Comparison of ENCODE assay signal across 25 cellular contexts in the genomic region with DNA sequence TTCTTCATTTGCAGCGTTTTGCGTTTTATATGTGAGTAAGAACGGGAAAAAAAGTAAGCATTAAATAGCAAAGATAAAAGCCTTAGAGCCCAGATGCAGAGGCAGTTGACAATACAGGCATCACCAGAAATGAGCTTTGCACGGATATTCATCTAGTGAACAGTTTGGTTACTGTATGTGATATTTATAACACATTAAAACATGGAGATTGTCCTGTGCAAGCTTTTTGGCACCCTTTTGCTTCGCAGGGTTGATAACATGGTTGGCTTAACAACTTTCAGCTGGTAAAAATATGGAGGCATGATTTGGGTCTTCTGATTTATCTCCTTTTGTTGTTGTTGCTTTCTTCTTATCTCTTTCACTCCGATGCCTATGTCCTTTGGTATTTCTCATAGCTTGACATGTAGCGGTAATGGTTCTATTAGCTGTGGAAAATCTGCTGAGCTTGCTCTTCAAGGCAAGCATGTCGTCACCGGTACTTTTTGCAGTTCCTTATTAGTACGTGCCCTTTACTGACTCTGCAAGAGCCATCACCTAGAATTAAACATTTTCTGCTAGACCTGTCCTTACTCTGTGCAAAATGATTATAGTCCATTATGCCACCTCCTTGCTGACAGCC.
DNase-seq lines count a peak whose midpoint lies in the region; ATAC-seq, FAIRE-seq and TF ChIP-seq lines count a peak whose summit lies in the region.
"Had no signal": no experiment of that assay in that cellular context is flagged by ENCODE, and none has a peak within 500 bp of the region (broad histone marks: within the 10 kb centered on the region; RNA-seq: fewer than 3 reads in every experiment).

No MANE protein-coding gene starts in this region.

- no peaks in the 10 kb centered on the region for H3K36me3 ChIP-seq in HepG2 (replicated peaks in 1 of 2; ENCODE audit: control insufficient read depth in 1 of 2, insufficient read depth in 2 of 2, low read length in 2 of 2)
- H3K36me3 ChIP-seq in right lobe of liver, result no peaks in the 10 kb centered on the region
- H3K36me3 ChIP-seq in H1 (ENCODE audit: control insufficient read depth in 2 of 4, insufficient read depth in 4 of 4, low read length in 3 of 4), result no peaks in the 10 kb centered on the region; a peak in 1 of 8 replicates
- no peaks in the 10 kb centered on the region for H3K36me3 ChIP-seq in mucosa of descending colon (ENCODE audit: low read depth)
- H3K36me3 ChIP-seq: BLaER1 had no signal

- H2AFZ ChIP-seq in HepG2 (ENCODE audit: low read length), result no peak overlapping the region
- H2AFZ ChIP-seq in H1 (ENCODE audit: low read length), result no peak overlapping the region

- H2BK5ac ChIP-seq in H1 (ENCODE audit: low read depth, low read length), result no peak overlapping the region

- no peak overlapping the region for H2BK20ac ChIP-seq in H1 (ENCODE audit: low read length)

- no peak for TF ChIP-seq CTCF in HepG2 (CRISPR knock-in tag; IDR thresholded peaks at IDR 0.05)
- TF ChIP-seq CTCF in right lobe of liver (IDR thresholded peaks at IDR 0.05), result no peak
- no peak for TF ChIP-seq CTCF in H1 (IDR thresholded peaks at IDR 0.05; ENCODE audit: control extremely low read depth in 1 of 3, insufficient read depth in 1 of 3, low read depth in 1 of 3, low read length in 3 of 3)
- TF ChIP-seq CTCF in mucosa of descending colon (IDR thresholded peaks at IDR 0.05), result no peak

- no peak overlapping the region for H2BK15ac ChIP-seq in H1 (ENCODE audit: low read length)

- H3K4ac ChIP-seq in H1 (replicated peaks; ENCODE audit: insufficient read length, low read depth, low read length), result no peak overlapping the region

- no peaks in the 10 kb centered on the region for H3K79me1 ChIP-seq in H1 (ENCODE audit: low read depth, low read length)

- no peak for TF ChIP-seq POLR2A in HepG2 (IDR thresholded peaks at IDR 0.05; ENCODE audit: insufficient read depth in 1 of 2, low read depth in 2 of 2, low read length in 2 of 2)
- no peak for TF ChIP-seq POLR2A in right lobe of liver (IDR thresholded peaks at IDR 0.05)
- TF ChIP-seq POLR2A in H1 (IDR thresholded peaks at IDR 0.05; ENCODE audit: control extremely low read depth in 1 of 2, low read depth in 2 of 2, low read length in 2 of 2), result no peak

- H2BK120ac ChIP-seq in H1 (replicated peaks; ENCODE audit: low read depth, low read length), result no peak overlapping the region

- H3K56ac ChIP-seq in H1 (replicated peaks; ENCODE audit: insufficient read length, low read depth, low read length), result no peak overlapping the region

- no peak overlapping the region for H2BK12ac ChIP-seq in H1 (ENCODE audit: low read depth, low read length)

- H4K20me1 ChIP-seq in HepG2 (ENCODE audit: insufficient read depth, low read length), result no peaks in the 10 kb centered on the region
- H4K20me1 ChIP-seq in H1 (replicated peaks in 1 of 2; ENCODE audit: control insufficient read depth in 1 of 2, insufficient read depth in 2 of 2, low read length in 2 of 2), result no peaks in the 10 kb centered on the region
- H4K20me1 ChIP-seq: BLaER1 had no signal

- DNase-seq in HepG2 (ENCODE audit: low spot score) (no peak), right lobe of liver (no peak), H1 (ENCODE audit: low read depth in 1 of 2, low spot score in 2 of 2) (no peak), retina (peak; percentile 49), AG20443 (ENCODE audit: low spot score) (no peak), mucosa of descending colon (no peak), dedifferentiated amniotic fluid mesenchymal stem cell (ENCODE audit: extremely low spot score) (no peak)
- DNase-seq: CD4-positive, alpha-beta T cell; COR-L47; DMS 273 treated with DMSO at 0.1 percent for 48 hours; DMS79 treated with DMSO at 0.1 percent for 48 hours; HFFc6; KBM-7; MM.1S; NCI-H1048; NCI-H1436; NCI-H446; NCI-H526; OCI-M1; Right ventricle myocardium superior; SW 1271 had no signal

- POLR2A ChIA-PET in HepG2 (lab: Yijun Ruan, JAX), result no interaction called here
- POLR2A ChIA-PET in H1 (lab: Charles Lee; ENCODE audit: partially characterized antibody), result no interaction called here

- no TSS peak for BruUV-seq in HepG2 (replicated peaks; lab: Mats Ljungman, UMichigan)

- no peaks in the 10 kb centered on the region for H3K23me2 ChIP-seq in H1 (ENCODE audit: low read depth, low read length)

- WGBS in HepG2 (ENCODE audit: low lambda C conversion rate), result 10% methylated on average over 10 of the region's 10 CpGs
- 51% methylated on average over 10 of the region's 10 CpGs for WGBS in right lobe of liver (ENCODE audit: insufficient coverage, low coverage, low lambda C conversion rate, missing lambda C conversion rate)
- WGBS in H1 (ENCODE audit: extremely low coverage in 1 of 2, insufficient coverage in 1 of 2, insufficient read length in 1 of 2, insufficient replicate concordance in 2 of 2, low coverage in 1 of 2, low lambda C conversion rate in 2 of 2, missing lambda C conversion rate in 1 of 2), 2 experiments, result 91% methylated on average over 10 of the region's 10 CpGs; no CpG with 5 or more reads in 1 of the 2 experiments

- no peaks in the 10 kb centered on the region for H3K79me2 ChIP-seq in HepG2 (ENCODE audit: insufficient read depth, low read length)
- no peaks in the 10 kb centered on the region for H3K79me2 ChIP-seq in H1 (ENCODE audit: control insufficient read depth in 1 of 2, insufficient read depth in 2 of 2, low read length in 2 of 2)

- no peak overlapping the region for H3K18ac ChIP-seq in H1 (ENCODE audit: extremely low read depth, low read length)

- H3K4me1 ChIP-seq in HepG2 (ENCODE audit: insufficient read depth, low read length) (no peaks in the 10 kb centered on the region), right lobe of liver (no peaks in the 10 kb centered on the region), H1 (replicated peaks in 1 of 4; ENCODE audit: control insufficient read depth in 3 of 4, insufficient read depth in 4 of 4, low read length in 3 of 4) (peaks cover 0 to 5% (median under 1%) of the 10 kb centered on the region in 4 experiments; a peak in 1 of 7 replicates), mucosa of descending colon (ENCODE audit: low read depth) (no peaks in the 10 kb centered on the region)
- H3K4me1 ChIP-seq: BLaER1 had no signal

- TF ChIP-seq EP300 in HepG2 (IDR thresholded peaks at IDR 0.05; ENCODE audit: low read depth in 2 of 2, low read length in 2 of 2) (no peak), HepG2 (CRISPR knock-in tag; IDR thresholded peaks at IDR 0.05; ENCODE audit: borderline replicate concordance) (no peak), H1 (IDR thresholded peaks at IDR 0.05; ENCODE audit: borderline replicate concordance in 1 of 2, low read depth in 2 of 2, low read length in 2 of 2) (no peak)

- no peak overlapping the region for H3K14ac ChIP-seq in H1 (ENCODE audit: insufficient read length)

- FAIRE-seq in HepG2 (lab: Jason Lieb, UNC) (no peak), H1 (lab: Jason Lieb, UNC) (no peak)
- FAIRE-seq: H54, RCC 7860 had no signal

- H3K4me2 ChIP-seq in HepG2 (ENCODE audit: low read depth, low read length), result no peak overlapping the region
- no peak overlapping the region for H3K4me2 ChIP-seq in H1 (ENCODE audit: insufficient read depth in 1 of 2, low read depth in 2 of 2, low read length in 2 of 2)
- H3K4me2 ChIP-seq: BLaER1 had no signal

- H3K4me3 ChIP-seq in HepG2 (replicated peaks in 1 of 3; ENCODE audit: insufficient read depth in 1 of 3, low read depth in 2 of 3, low read length in 3 of 3), result no peak overlapping the region
- no peak overlapping the region for H3K4me3 ChIP-seq in right lobe of liver
- H3K4me3 ChIP-seq in H1 (ENCODE audit: extremely low read depth in 1 of 4, insufficient read depth in 2 of 4, low read depth in 3 of 4, low read length in 4 of 4), result no peak overlapping the region
- no peak overlapping the region for H3K4me3 ChIP-seq in mucosa of descending colon
- H3K4me3 ChIP-seq: BLaER1, SK-N-MC had no signal

- H3K9me3 ChIP-seq in HepG2 (ENCODE audit: low read length) (no peaks in the 10 kb centered on the region), right lobe of liver (no peaks in the 10 kb centered on the region), H1 (ENCODE audit: insufficient read depth in 2 of 2, low read depth in 1 of 2, low read length in 1 of 2) (no peaks in the 10 kb centered on the region), mucosa of descending colon (no peaks in the 10 kb centered on the region)
- H3K9me3 ChIP-seq: BLaER1 had no signal

- TF ChIP-seq RAD21 in HepG2 (CRISPR knock-in tag; IDR thresholded peaks at IDR 0.05), result no peak
- no peak for TF ChIP-seq RAD21 in H1 (IDR thresholded peaks at IDR 0.05 in 1 of 2, conservative IDR thresholded peaks at IDR 0.05 in 1 of 2; ENCODE audit: low read depth in 2 of 2, low read length in 2 of 2)

- H3K27me3 ChIP-seq in HepG2 (ENCODE audit: control insufficient read depth in 1 of 2, insufficient read depth in 2 of 2, low read length in 2 of 2), result no peaks in the 10 kb centered on the region
- no peaks in the 10 kb centered on the region for H3K27me3 ChIP-seq in right lobe of liver
- H3K27me3 ChIP-seq in H1 (replicated peaks in 1 of 4; ENCODE audit: control insufficient read depth in 3 of 4, extremely low read depth in 1 of 4, insufficient read depth in 3 of 4, low read length in 3 of 4), result no peaks in the 10 kb centered on the region
- H3K27me3 ChIP-seq: BLaER1 had no signal

- ATAC-seq in HepG2, result no peak
- ATAC-seq in right lobe of liver, result no peak
- ATAC-seq in mucosa of descending colon, result no peak

- H3K9ac ChIP-seq in HepG2 (ENCODE audit: insufficient read depth, low read depth, low read length) (no peak overlapping the region), H1 (replicated peaks in 1 of 4; ENCODE audit: extremely low read depth in 1 of 4, low read depth in 3 of 4, low read length in 3 of 4) (no peak overlapping the region)
- H3K9ac ChIP-seq: BLaER1 had no signal

- H4K91ac ChIP-seq in H1 (replicated peaks; ENCODE audit: insufficient read length, low read length), result no peak overlapping the region

- CTCF ChIA-PET in HepG2 (lab: Yijun Ruan, JAX; ENCODE audit: low intra/inter-chr PET ratio, low total read pairs), result no interaction called here
- CTCF ChIA-PET in H1 (lab: Charles Lee; ENCODE audit: partially characterized antibody), result interaction anchor here (1.0 kb wide), 1 partner anchor 27 kb away, joined by 3 read pairs; no protein-coding TSS in a partner anchor

- no peak overlapping the region for H2AK5ac ChIP-seq in H1 (ENCODE audit: low read depth, low read length)

- in situ Hi-C loops in HepG2 (cut with HindIII; ENCODE audit: extremely low pct_ligation_motif_present, low pct_unique_long_range_greater_than_20kb), result no loop called here

- H3K27ac ChIP-seq in HepG2 (ENCODE audit: extremely low read length, insufficient read depth, low read length) (no peak overlapping the region), right lobe of liver (no peak overlapping the region), H1 (ENCODE audit: low read depth, low read length) (no peak overlapping the region)
- H3K27ac ChIP-seq: BLaER1, SK-N-MC had no signal

- intact Hi-C loops in HepG2 (cut with micrococcal nuclease; ENCODE audit: unreplicated experiment) (no loop called here), right lobe of liver (cut with DNase I) (no loop called here), mucosa of descending colon (cut with DNase I, micrococcal nuclease) (no loop called here)

- H4K8ac ChIP-seq in H1 (ENCODE audit: extremely low read depth, insufficient read depth, low read length), result no peak overlapping the region

- no peak overlapping the region for H4K5ac ChIP-seq in H1 (ENCODE audit: insufficient read length, low read depth, low read length)

- no peak overlapping the region for H3K23ac ChIP-seq in H1 (ENCODE audit: insufficient read length)
